ENCODE assay signal across 15 cellular contexts in the genomic region with DNA sequence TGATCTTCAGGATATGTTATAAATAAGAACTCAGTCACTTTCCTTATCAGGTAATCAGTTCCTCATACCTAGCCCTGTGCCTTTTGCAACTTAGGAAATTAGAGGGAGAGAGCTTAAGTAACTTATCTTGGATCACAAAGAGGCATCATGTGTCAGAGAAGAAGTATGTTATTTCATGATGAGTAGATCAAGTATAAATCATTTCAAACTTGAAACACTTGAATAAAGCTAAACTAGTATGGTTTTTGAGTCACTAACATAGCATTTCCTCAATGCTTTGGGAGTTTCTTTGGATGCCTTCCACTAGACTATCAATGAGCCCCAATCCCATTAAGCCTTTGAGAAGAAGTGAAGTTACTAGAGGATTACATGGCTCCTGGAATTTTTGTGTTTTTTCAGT.
DNase-seq lines count a peak whose midpoint lies in the region; ATAC-seq and TF ChIP-seq lines count a peak whose summit lies in the region.
"Had no signal": no experiment of that assay in that cellular context is flagged by ENCODE, and none has a peak within 500 bp of the region (broad histone marks: within the 10 kb centered on the region; RNA-seq: fewer than 3 reads in every experiment).

No MANE protein-coding gene starts in this region.

- no peak for TF ChIP-seq EP300 in tibial nerve (IDR thresholded peaks at IDR 0.05)

- H3K27ac ChIP-seq in PC-3 (ENCODE audit: low read length) (peak overlapping the region; percentile 88), tibial nerve (no peak overlapping the region)
- H3K27ac ChIP-seq: neural progenitor cell had no signal

- CTCF ChIA-PET in PC-3 (lab: Charles Lee), result no interaction called here

- TF ChIP-seq POLR2A in tibial nerve (IDR thresholded peaks at IDR 0.05), result no peak

- no peaks in the 10 kb centered on the region for H3K79me2 ChIP-seq in PC-3 (ENCODE audit: low read length)

- intact Hi-C loops in PC-3 (cut with micrococcal nuclease) (no loop called here), posterior vena cava (cut with DNase I) (no loop called here)

- peaks cover 8% of the 10 kb centered on the region for H3F3A ChIP-seq in PC-3 (ENCODE audit: low read length, unreplicated experiment)

- no TSS peak for BruUV-seq in PC-3 (replicated peaks; lab: Mats Ljungman, UMichigan)

- no peak for TF ChIP-seq CTCF in PC-3 (conservative IDR thresholded peaks at IDR 0.05; ENCODE audit: low read depth, low read length)
- no peak for TF ChIP-seq CTCF in tibial nerve (IDR thresholded peaks at IDR 0.05)

- H3K4me1 ChIP-seq in PC-3 (ENCODE audit: insufficient read depth, low read length), result peaks cover 21% of the 10 kb centered on the region
- no peaks in the 10 kb centered on the region for H3K4me1 ChIP-seq in tibial nerve
- H3K4me1 ChIP-seq: neural progenitor cell had no signal

- DNase-seq in EH (ENCODE audit: low read depth) (peak; percentile 94), PC-3 (peak; percentile 79), dermis blood vessel endothelial cell (peak; percentile 20), non-pigmented ciliary epithelial cell (ENCODE audit: low read depth) (peak; percentile 45), NCI-H146 treated with DMSO at 0.1 percent for 48 hours (lab: John Stamatoyannopoulos, UW; ENCODE audit: unreplicated experiment) (no peak), tibial nerve (ENCODE audit: low spot score in 2 of 2) (no peak), posterior vena cava (ENCODE audit: low spot score) (no peak)
- DNase-seq: amygdala; CD4-positive, alpha-beta memory T cell; effector memory CD8-positive, alpha-beta T cell; hippocampal formation; NCI-H446 treated with DMSO at 0.1 percent for 48 hours; stimulated activated naive CD8-positive, alpha-beta T cell treated with anti-CD3 and anti-CD28 coated beads, Interleukin-15, amount 100 ng/mL, for 72 hours had no signal

- no peaks in the 10 kb centered on the region for H4K20me1 ChIP-seq in PC-3 (ENCODE audit: low read length)

- H3K9me2 ChIP-seq in PC-3 (replicated peaks; ENCODE audit: low read length), result no peaks in the 10 kb centered on the region

- POLR2A ChIA-PET in PC-3 (lab: Charles Lee; ENCODE audit: unreplicated experiment), result no interaction called here

- no peaks in the 10 kb centered on the region for H3K36me3 ChIP-seq in PC-3 (ENCODE audit: low read depth, low read length)
- H3K36me3 ChIP-seq in tibial nerve, result no peaks in the 10 kb centered on the region
- H3K36me3 ChIP-seq: neural progenitor cell had no signal

- H3K27me3 ChIP-seq in PC-3 (ENCODE audit: low read length) (no peaks in the 10 kb centered on the region), tibial nerve (no peaks in the 10 kb centered on the region)
- H3K27me3 ChIP-seq: neural progenitor cell had no signal

- H3K9me3 ChIP-seq in PC-3 (ENCODE audit: low read length) (no peaks in the 10 kb centered on the region), tibial nerve (peaks cover 0 to 10% (median 0%) of the 10 kb centered on the region in 4 donors)

- no peak overlapping the region for H3K4me3 ChIP-seq in PC-3 (ENCODE audit: low read length)
- H3K4me3 ChIP-seq in tibial nerve, result no peak overlapping the region
- H3K4me3 ChIP-seq: neural progenitor cell had no signal

- peak overlapping the region; percentile 33 for H3K4me2 ChIP-seq in PC-3 (ENCODE audit: low read length)
- H3K4me2 ChIP-seq: neural progenitor cell had no signal

- no peak overlapping the region for H3K9ac ChIP-seq in PC-3 (ENCODE audit: low read length)
- H3K9ac ChIP-seq: neural progenitor cell had no signal

- ATAC-seq in PC-3, result peak; percentile 42
- no peak for ATAC-seq in HG02588 (IDR thresholded peaks at IDR 0.05; ENCODE audit: unreplicated experiment)
- ATAC-seq: effector memory CD8-positive, alpha-beta T cell; stimulated activated naive CD8-positive, alpha-beta T cell treated with anti-CD3 and anti-CD28 coated beads, Interleukin-15, amount 100 ng/mL, for 72 hours had no signal

- no peak overlapping the region for H2AFZ ChIP-seq in PC-3 (ENCODE audit: low read length)
- H2AFZ ChIP-seq: neural progenitor cell had no signal

Comparison
In these comparisons a context has a peak if more than half of its experiments do, and no peak if none do; other contexts are left out.
1. DNase-seq: peak in EH (single experiment), PC-3 (single experiment), dermis blood vessel endothelial cell (single experiment) and non-pigmented ciliary epithelial cell (single experiment); none in NCI-H146 treated with DMSO at 0.1 percent for 48 hours (single experiment), tibial nerve (0 of 2) and posterior vena cava (single experiment).